13 cellular contexts compared by ENCODE assay signal in genomic region chr20:51378171-51378928, GRCh38.
A peak's percentile ranks its signal among the peaks of the same experiment; 100 is the strongest.
DNase-seq lines count a peak whose midpoint lies in the region; ATAC-seq, FAIRE-seq and TF ChIP-seq lines count a peak whose summit lies in the region.
"Had no signal": no experiment of that assay in that cellular context is flagged by ENCODE, and none has a peak within 500 bp of the region (broad histone marks: within the 10 kb centered on the region; RNA-seq: fewer than 3 reads in every experiment).

No MANE protein-coding gene starts in this region.

- H3K18ac ChIP-seq in H1 (ENCODE audit: extremely low read depth, low read length) = no peak overlapping the region

- H3K79me2 ChIP-seq in H1 (ENCODE audit: control insufficient read depth in 1 of 2, insufficient read depth in 2 of 2, low read length in 2 of 2) = no peaks in the 10 kb centered on the region
- H3K79me2 ChIP-seq: parathyroid adenoma had no signal

- no peak overlapping the region for H2BK15ac ChIP-seq in H1 (ENCODE audit: low read length)

- CTCF ChIA-PET in H1 (lab: Charles Lee; ENCODE audit: partially characterized antibody) = interaction anchor here (0.7 to 3.8 kb wide), 17 partner anchors 8 to 397 kb away, joined by 3 to 18 read pairs (median 5); no protein-coding TSS in a partner anchor

- no peaks in the 10 kb centered on the region for H3K36me3 ChIP-seq in RWPE2 (ENCODE audit: low read depth)
- no peaks in the 10 kb centered on the region for H3K36me3 ChIP-seq in H1 (ENCODE audit: control insufficient read depth in 2 of 4, insufficient read depth in 4 of 4, low read length in 3 of 4)
- H3K36me3 ChIP-seq: SJSA1 had no signal

- H3K56ac ChIP-seq in H1 (replicated peaks; ENCODE audit: insufficient read length, low read depth, low read length) = no peak overlapping the region

- H3K27ac ChIP-seq in RWPE2 (ENCODE audit: poor library complexity, severe bottlenecking) = no peak overlapping the region
- no peak overlapping the region for H3K27ac ChIP-seq in H1 (ENCODE audit: low read depth, low read length)
- no peak overlapping the region for H3K27ac ChIP-seq in caudate nucleus (ENCODE audit: low read depth, low read length)
- H3K27ac ChIP-seq: parathyroid adenoma, SJSA1 had no signal

- ATAC-seq in RWPE2 (ENCODE audit: low read depth) (no peak), GM18505 (IDR thresholded peaks at IDR 0.05; ENCODE audit: unreplicated experiment) (no peak), HG02623 (IDR thresholded peaks at IDR 0.05; ENCODE audit: unreplicated experiment) (no peak)

- H3K14ac ChIP-seq in H1 (ENCODE audit: insufficient read length) = no peak overlapping the region

- no peaks in the 10 kb centered on the region for H3K9me3 Mint-ChIP-seq in stimulated activated naive CD8-positive, alpha-beta T cell treated with anti-CD3 and anti-CD28 coated beads, Interleukin-15, Interleukin-2, amounts not matched to agents 100 ng/mL and 50 ng/mL, for 24 hours

- no peaks in the 10 kb centered on the region for H3K27me3 Mint-ChIP-seq in stimulated activated naive CD8-positive, alpha-beta T cell treated with anti-CD3 and anti-CD28 coated beads, Interleukin-15, Interleukin-2, amounts not matched to agents 100 ng/mL and 50 ng/mL, for 24 hours

- no peak overlapping the region for H4K91ac ChIP-seq in H1 (replicated peaks; ENCODE audit: insufficient read length, low read length)

- H4K20me1 ChIP-seq in H1 (replicated peaks in 1 of 2; ENCODE audit: control insufficient read depth in 1 of 2, insufficient read depth in 2 of 2, low read length in 2 of 2) = no peaks in the 10 kb centered on the region

- no peaks in the 10 kb centered on the region for H3K23me2 ChIP-seq in H1 (ENCODE audit: low read depth, low read length)

- H3K4me1 Mint-ChIP-seq in stimulated activated naive CD8-positive, alpha-beta T cell treated with anti-CD3 and anti-CD28 coated beads, Interleukin-15, Interleukin-2, amounts not matched to agents 100 ng/mL and 50 ng/mL, for 24 hours (ENCODE audit: low read depth) = peaks cover 10% of the 10 kb centered on the region

- no peak overlapping the region for H3K4me3 ChIP-seq in RWPE2 (ENCODE audit: severe bottlenecking)
- H3K4me3 ChIP-seq in H1 (ENCODE audit: extremely low read depth in 1 of 4, insufficient read depth in 2 of 4, low read depth in 3 of 4, low read length in 4 of 4) = no peak overlapping the region
- H3K4me3 ChIP-seq: SJSA1 had no signal

- no peak overlapping the region for H4K5ac ChIP-seq in H1 (ENCODE audit: insufficient read length, low read depth, low read length)

- no peak overlapping the region for H2AK5ac ChIP-seq in H1 (ENCODE audit: low read depth, low read length)

- H3K23ac ChIP-seq in H1 (ENCODE audit: insufficient read length) = no peak overlapping the region

- H3K9ac ChIP-seq in H1 (replicated peaks in 1 of 4; ENCODE audit: extremely low read depth in 1 of 4, low read depth in 3 of 4, low read length in 3 of 4) = no peak overlapping the region
- H3K9ac ChIP-seq: parathyroid adenoma had no signal

- TF ChIP-seq CTCF in RWPE2 (IDR thresholded peaks at IDR 0.05; ENCODE audit: poor library complexity, severe bottlenecking) = no peak
- peak; percentile 68 to 69 (median 68) for TF ChIP-seq CTCF in H1 (IDR thresholded peaks at IDR 0.05; ENCODE audit: control extremely low read depth in 1 of 3, insufficient read depth in 1 of 3, low read depth in 1 of 3, low read length in 3 of 3)

- H3K27me3 ChIP-seq in RWPE2 (ENCODE audit: insufficient read depth, poor library complexity, severe bottlenecking) (no peaks in the 10 kb centered on the region), H1 (replicated peaks in 1 of 4; ENCODE audit: control insufficient read depth in 3 of 4, extremely low read depth in 1 of 4, insufficient read depth in 3 of 4, low read length in 3 of 4) (no peaks in the 10 kb centered on the region)
- H3K27me3 ChIP-seq: SJSA1 had no signal

- POLR2A ChIA-PET in H1 (lab: Charles Lee; ENCODE audit: partially characterized antibody) = no interaction called here

- TF ChIP-seq POLR2A in H1 (IDR thresholded peaks at IDR 0.05; ENCODE audit: control extremely low read depth in 1 of 2, low read depth in 2 of 2, low read length in 2 of 2) (no peak), GM18505 (IDR thresholded peaks at IDR 0.05; ENCODE audit: borderline replicate concordance, extremely low read depth, insufficient read depth, insufficient read length) (no peak)

- DNase-seq in activated naive CD4-positive, alpha-beta T cell treated with Interleukin-2 at 50 U/mL for 16 hours = peak; percentile 13
- DNase-seq in activated naive CD4-positive, alpha-beta T cell treated with anti-CD3 and anti-CD28 coated beads, Interleukin-2, amount 50 U/mL, for 16 hours = no peak
- DNase-seq in RWPE2 (ENCODE audit: low spot score) = peak; percentile 65
- DNase-seq in H1 (ENCODE audit: low read depth in 1 of 2, low spot score in 2 of 2) = peak in 1 of 2 experiments; percentile 58
- DNase-seq in caudate nucleus (lab: John Stamatoyannopoulos, UW) = no peak
- DNase-seq: C1 segment of cervical spinal cord, NCI-H1694 treated with DMSO at 0.1 percent for 48 hours had no signal

- no peak overlapping the region for H3K4me2 ChIP-seq in H1 (ENCODE audit: insufficient read depth in 1 of 2, low read depth in 2 of 2, low read length in 2 of 2)

- H2BK120ac ChIP-seq in H1 (replicated peaks; ENCODE audit: low read depth, low read length) = no peak overlapping the region

- H3K4me1 ChIP-seq in RWPE2 (ENCODE audit: insufficient read depth, poor library complexity, severe bottlenecking) (peaks cover 7% of the 10 kb centered on the region), H1 (replicated peaks in 1 of 4; ENCODE audit: control insufficient read depth in 3 of 4, insufficient read depth in 4 of 4, low read length in 3 of 4) (no peaks in the 10 kb centered on the region)
- H3K4me1 ChIP-seq: parathyroid adenoma had no signal

- H3K4ac ChIP-seq in H1 (replicated peaks; ENCODE audit: insufficient read length, low read depth, low read length) = no peak overlapping the region

- FAIRE-seq in H1 (lab: Jason Lieb, UNC) = no peak
- FAIRE-seq: islet of Langerhans had no signal

- H2BK12ac ChIP-seq in H1 (ENCODE audit: low read depth, low read length) = no peak overlapping the region

- no peaks in the 10 kb centered on the region for H3K79me1 ChIP-seq in H1 (ENCODE audit: low read depth, low read length)

- H4K8ac ChIP-seq in H1 (ENCODE audit: extremely low read depth, insufficient read depth, low read length) = no peak overlapping the region

- H2BK20ac ChIP-seq in H1 (ENCODE audit: low read length) = no peak overlapping the region

- H3K27ac Mint-ChIP-seq in stimulated activated naive CD8-positive, alpha-beta T cell treated with anti-CD3 and anti-CD28 coated beads, Interleukin-15, Interleukin-2, amounts not matched to agents 100 ng/mL and 50 ng/mL, for 24 hours = peak overlapping the region; percentile 5

- TF ChIP-seq EP300 in H1 (IDR thresholded peaks at IDR 0.05; ENCODE audit: borderline replicate concordance in 1 of 2, low read depth in 2 of 2, low read length in 2 of 2) = no peak

- H2AFZ ChIP-seq in H1 (ENCODE audit: low read length) = no peak overlapping the region
- H2AFZ ChIP-seq: parathyroid adenoma had no signal

- H2BK5ac ChIP-seq in H1 (ENCODE audit: low read depth, low read length) = no peak overlapping the region

- TF ChIP-seq RAD21 in H1 (IDR thresholded peaks at IDR 0.05 in 1 of 2, conservative IDR thresholded peaks at IDR 0.05 in 1 of 2; ENCODE audit: low read depth in 2 of 2, low read length in 2 of 2) = peak; percentile 89 to 92

- WGBS in H1 (ENCODE audit: extremely low coverage in 1 of 2, insufficient coverage in 1 of 2, insufficient read length in 1 of 2, insufficient replicate concordance in 2 of 2, low coverage in 1 of 2, low lambda C conversion rate in 2 of 2, missing lambda C conversion rate in 1 of 2), 2 experiments = 79% methylated on average over 15 of the region's 19 CpGs; no CpG with 5 or more reads in 1 of the 2 experiments

- no peaks in the 10 kb centered on the region for H3K36me3 Mint-ChIP-seq in stimulated activated naive CD8-positive, alpha-beta T cell treated with anti-CD3 and anti-CD28 coated beads, Interleukin-15, Interleukin-2, amounts not matched to agents 100 ng/mL and 50 ng/mL, for 24 hours (ENCODE audit: low read depth)

- no peak overlapping the region for H3K4me3 Mint-ChIP-seq in stimulated activated naive CD8-positive, alpha-beta T cell treated with anti-CD3 and anti-CD28 coated beads, Interleukin-15, Interleukin-2, amounts not matched to agents 100 ng/mL and 50 ng/mL, for 24 hours

- no peaks in the 10 kb centered on the region for H3K9me3 ChIP-seq in RWPE2 (ENCODE audit: severe bottlenecking)
- H3K9me3 ChIP-seq in H1 (ENCODE audit: insufficient read depth in 2 of 2, low read depth in 1 of 2, low read length in 1 of 2) = no peaks in the 10 kb centered on the region
- H3K9me3 ChIP-seq: SJSA1 had no signal

TF ChIP-seq in H1, 55 proteins besides CTCF, POLR2A, EP300 and RAD21:
- no peak for TF ChIP-seq RNF2 (IDR thresholded peaks at IDR 0.05; ENCODE audit: borderline replicate concordance, low read depth, low read length, missing control alignments, poor library complexity, severe bottlenecking)
- 0 out of 2 replicates have a peak, but pooled peaks have one; percentile 25 for TF ChIP-seq YY1 (IDR thresholded peaks at IDR 0.05; ENCODE audit: low read depth, low read length)

Comparison
In these comparisons a context has a peak if more than half of its experiments do, and no peak if none do; other contexts are left out.
1. DNase-seq: peak in activated naive CD4-positive, alpha-beta T cell treated with Interleukin-2 at 50 U/mL for 16 hours (single experiment) and RWPE2 (single experiment); none in activated naive CD4-positive, alpha-beta T cell treated with anti-CD3 and anti-CD28 coated beads, Interleukin-2, amount 50 U/mL, for 16 hours (single experiment) and caudate nucleus (0 of 61).